1 cellular context compared by ENCODE assay signal in the genomic region with DNA sequence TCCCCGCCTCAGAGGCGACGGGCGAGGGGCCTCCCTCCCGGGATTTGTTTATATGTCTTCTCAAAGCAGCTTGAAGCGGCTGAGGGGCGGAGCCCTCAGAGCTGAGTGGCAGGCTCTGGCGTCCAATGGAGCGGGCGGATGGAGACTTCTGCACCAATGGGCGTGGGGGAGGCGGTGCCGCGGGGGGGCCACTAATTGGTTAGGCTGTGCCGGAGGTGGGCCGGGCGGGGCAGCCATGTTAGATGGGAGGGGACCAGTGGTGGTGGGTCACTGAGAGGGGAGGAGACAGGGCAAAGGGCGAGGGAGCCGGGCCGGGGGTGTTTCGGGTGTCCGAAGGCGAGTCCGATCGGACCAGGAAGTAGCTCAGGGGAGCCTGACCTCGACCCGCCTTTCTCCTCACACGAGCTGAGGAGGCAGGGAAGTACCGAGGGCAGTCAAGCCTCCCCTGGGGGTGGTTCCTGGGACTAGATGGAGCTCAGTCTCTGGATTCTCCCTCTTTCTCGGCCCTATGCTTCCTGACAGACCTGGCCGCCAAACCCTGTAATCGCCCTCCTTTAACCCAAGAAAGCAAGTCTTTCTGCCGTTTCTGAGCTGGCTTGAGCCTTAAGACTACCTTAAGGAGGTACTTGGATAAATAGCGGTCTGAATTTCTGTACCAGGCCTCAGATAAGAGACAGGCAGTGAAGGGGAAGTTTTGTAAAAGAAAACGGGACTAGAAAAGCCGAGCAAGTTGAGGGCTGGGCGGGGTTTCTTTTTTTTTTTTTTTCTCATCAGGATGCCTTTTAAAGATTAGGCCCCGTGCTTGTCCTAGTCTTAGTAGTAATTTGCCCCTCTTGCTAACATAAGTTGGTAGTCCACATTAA.
TF ChIP-seq lines count a peak whose summit lies in the region.

No MANE protein-coding gene starts in this region.

TF ChIP-seq in HEK293, 187 proteins besides CTCF, POLR2A, EP300 and RAD21 (continued from another document and continues in another):
- TF ChIP-seq, protein P1, sequence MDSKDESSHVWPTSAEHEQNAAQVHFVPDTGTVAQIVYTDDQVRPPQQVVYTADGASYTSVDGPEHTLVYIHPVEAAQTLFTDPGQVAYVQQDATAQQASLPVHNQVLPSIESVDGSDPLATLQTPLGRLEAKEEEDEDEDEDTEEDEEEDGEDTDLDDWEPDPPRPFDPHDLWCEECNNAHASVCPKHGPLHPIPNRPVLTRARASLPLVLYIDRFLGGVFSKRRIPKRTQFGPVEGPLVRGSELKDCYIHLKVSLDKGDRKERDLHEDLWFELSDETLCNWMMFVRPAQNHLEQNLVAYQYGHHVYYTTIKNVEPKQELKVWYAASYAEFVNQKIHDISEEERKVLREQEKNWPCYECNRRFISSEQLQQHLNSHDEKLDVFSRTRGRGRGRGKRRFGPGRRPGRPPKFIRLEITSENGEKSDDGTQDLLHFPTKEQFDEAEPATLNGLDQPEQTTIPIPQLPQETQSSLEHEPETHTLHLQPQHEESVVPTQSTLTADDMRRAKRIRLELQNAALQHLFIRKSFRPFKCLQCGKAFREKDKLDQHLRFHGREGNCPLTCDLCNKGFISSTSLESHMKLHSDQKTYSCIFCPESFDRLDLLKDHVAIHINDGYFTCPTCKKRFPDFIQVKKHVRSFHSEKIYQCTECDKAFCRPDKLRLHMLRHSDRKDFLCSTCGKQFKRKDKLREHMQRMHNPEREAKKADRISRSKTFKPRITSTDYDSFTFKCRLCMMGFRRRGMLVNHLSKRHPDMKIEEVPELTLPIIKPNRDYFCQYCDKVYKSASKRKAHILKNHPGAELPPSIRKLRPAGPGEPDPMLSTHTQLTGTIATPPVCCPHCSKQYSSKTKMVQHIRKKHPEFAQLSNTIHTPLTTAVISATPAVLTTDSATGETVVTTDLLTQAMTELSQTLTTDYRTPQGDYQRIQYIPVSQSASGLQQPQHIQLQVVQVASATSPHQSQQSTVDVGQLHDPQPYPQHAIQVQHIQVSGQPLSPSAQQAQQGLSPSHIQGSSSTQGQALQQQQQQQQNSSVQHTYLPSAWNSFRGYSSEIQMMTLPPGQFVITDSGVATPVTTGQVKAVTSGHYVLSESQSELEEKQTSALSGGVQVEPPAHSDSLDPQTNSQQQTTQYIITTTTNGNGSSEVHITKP (tag by site-specific recombination; IDR thresholded peaks at IDR 0.05), result peak; percentile 99
- TF ChIP-seq ZNF501 (tag by site-specific recombination; IDR thresholded peaks at IDR 0.05) (peak; percentile 25; the same call in 1 of the 2 replicates), ZFP41 (tag by site-specific recombination; IDR thresholded peaks at IDR 0.05; ENCODE audit: borderline replicate concordance) (no peak), ZNF433 (tag by site-specific recombination; IDR thresholded peaks at IDR 0.05; ENCODE audit: low read depth) (no peak), ZNF624 (tag by site-specific recombination; IDR thresholded peaks at IDR 0.05) (no peak), ZNF341 (tag by site-specific recombination; IDR thresholded peaks at IDR 0.05; ENCODE audit: low read depth) (peak; percentile 67), FEZF1 (tag by site-specific recombination; IDR thresholded peaks at IDR 0.05) (no peak), BCL11A (tag by site-specific recombination; IDR thresholded peaks at IDR 0.05; ENCODE audit: low read depth) (peak; percentile 93), ZNF529 (tag by site-specific recombination; IDR thresholded peaks at IDR 0.05; ENCODE audit: insufficient replicate concordance) (no peak), ZNF660 (tag by site-specific recombination; IDR thresholded peaks at IDR 0.05) (no peak), ZNF473 (tag by site-specific recombination; IDR thresholded peaks at IDR 0.05) (no peak), SP3 (tag by site-specific recombination; IDR thresholded peaks at IDR 0.05) (peak; percentile 99), ZNF837 (tag by site-specific recombination; IDR thresholded peaks at IDR 0.05) (no peak), OVOL3 (tag by site-specific recombination; IDR thresholded peaks at IDR 0.05) (no peak), ZSCAN30 (tag by site-specific recombination; IDR thresholded peaks at IDR 0.05) (peak; percentile 50; the same call in 1 of the 2 replicates), ZFP37 (tag by site-specific recombination; IDR thresholded peaks at IDR 0.05) (0 out of 2 replicates have a peak, but pooled peaks have one; percentile 41), ZNF776 (tag by site-specific recombination; IDR thresholded peaks at IDR 0.05; ENCODE audit: borderline replicate concordance) (no peak), ZNF423 (tag by site-specific recombination; IDR thresholded peaks at IDR 0.05) (no peak), WT1 (tag by site-specific recombination; IDR thresholded peaks at IDR 0.05) (peak; percentile 73), MZF1 (tag by site-specific recombination; IDR thresholded peaks at IDR 0.05; ENCODE audit: borderline replicate concordance) (no peak), ZNF133 (tag by site-specific recombination; IDR thresholded peaks at IDR 0.05) (no peak), ZNF350 (tag by site-specific recombination; IDR thresholded peaks at IDR 0.05) (no peak), ZNF48 (tag by site-specific recombination; IDR thresholded peaks at IDR 0.05) (no peak), ZNF140 (tag by site-specific recombination; IDR thresholded peaks at IDR 0.05) (no peak), ZNF777 (tag by site-specific recombination; IDR thresholded peaks at IDR 0.05; ENCODE audit: borderline replicate concordance) (no peak), ZNF530 (tag by site-specific recombination; IDR thresholded peaks at IDR 0.05; ENCODE audit: low read depth) (no peak), ZNF585B (tag by site-specific recombination; IDR thresholded peaks at IDR 0.05) (no peak), ZNF626 (tag by site-specific recombination; IDR thresholded peaks at IDR 0.05) (no peak), ZNF791 (tag by site-specific recombination; IDR thresholded peaks at IDR 0.05) (no peak)
- TF ChIP-seq, protein P2, sequence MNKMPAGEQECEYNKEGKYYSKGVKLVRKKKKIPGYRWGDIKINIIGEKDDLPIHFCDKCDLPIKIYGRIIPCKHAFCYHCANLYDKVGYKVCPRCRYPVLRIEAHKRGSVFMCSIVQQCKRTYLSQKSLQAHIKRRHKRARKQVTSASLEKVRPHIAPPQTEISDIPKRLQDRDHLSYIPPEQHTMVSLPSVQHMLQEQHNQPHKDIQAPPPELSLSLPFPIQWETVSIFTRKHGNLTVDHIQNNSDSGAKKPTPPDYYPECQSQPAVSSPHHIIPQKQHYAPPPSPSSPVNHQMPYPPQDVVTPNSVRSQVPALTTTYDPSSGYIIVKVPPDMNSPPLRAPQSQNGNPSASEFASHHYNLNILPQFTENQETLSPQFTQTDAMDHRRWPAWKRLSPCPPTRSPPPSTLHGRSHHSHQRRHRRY (tag by site-specific recombination; IDR thresholded peaks at IDR 0.05), result no peak
- TF ChIP-seq, protein P3, sequence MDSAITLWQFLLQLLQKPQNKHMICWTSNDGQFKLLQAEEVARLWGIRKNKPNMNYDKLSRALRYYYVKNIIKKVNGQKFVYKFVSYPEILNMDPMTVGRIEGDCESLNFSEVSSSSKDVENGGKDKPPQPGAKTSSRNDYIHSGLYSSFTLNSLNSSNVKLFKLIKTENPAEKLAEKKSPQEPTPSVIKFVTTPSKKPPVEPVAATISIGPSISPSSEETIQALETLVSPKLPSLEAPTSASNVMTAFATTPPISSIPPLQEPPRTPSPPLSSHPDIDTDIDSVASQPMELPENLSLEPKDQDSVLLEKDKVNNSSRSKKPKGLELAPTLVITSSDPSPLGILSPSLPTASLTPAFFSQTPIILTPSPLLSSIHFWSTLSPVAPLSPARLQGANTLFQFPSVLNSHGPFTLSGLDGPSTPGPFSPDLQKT (IDR thresholded peaks at IDR 0.05; ENCODE audit: borderline replicate concordance, low read depth, low read length), result no peak
- TF ChIP-seq, protein P4, sequence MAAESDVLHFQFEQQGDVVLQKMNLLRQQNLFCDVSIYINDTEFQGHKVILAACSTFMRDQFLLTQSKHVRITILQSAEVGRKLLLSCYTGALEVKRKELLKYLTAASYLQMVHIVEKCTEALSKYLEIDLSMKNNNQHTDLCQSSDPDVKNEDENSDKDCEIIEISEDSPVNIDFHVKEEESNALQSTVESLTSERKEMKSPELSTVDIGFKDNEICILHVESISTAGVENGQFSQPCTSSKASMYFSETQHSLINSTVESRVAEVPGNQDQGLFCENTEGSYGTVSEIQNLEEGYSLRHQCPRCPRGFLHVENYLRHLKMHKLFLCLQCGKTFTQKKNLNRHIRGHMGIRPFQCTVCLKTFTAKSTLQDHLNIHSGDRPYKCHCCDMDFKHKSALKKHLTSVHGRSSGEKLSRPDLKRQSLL (tag by site-specific recombination; IDR thresholded peaks at IDR 0.05), result no peak
- TF ChIP-seq, protein P5, sequence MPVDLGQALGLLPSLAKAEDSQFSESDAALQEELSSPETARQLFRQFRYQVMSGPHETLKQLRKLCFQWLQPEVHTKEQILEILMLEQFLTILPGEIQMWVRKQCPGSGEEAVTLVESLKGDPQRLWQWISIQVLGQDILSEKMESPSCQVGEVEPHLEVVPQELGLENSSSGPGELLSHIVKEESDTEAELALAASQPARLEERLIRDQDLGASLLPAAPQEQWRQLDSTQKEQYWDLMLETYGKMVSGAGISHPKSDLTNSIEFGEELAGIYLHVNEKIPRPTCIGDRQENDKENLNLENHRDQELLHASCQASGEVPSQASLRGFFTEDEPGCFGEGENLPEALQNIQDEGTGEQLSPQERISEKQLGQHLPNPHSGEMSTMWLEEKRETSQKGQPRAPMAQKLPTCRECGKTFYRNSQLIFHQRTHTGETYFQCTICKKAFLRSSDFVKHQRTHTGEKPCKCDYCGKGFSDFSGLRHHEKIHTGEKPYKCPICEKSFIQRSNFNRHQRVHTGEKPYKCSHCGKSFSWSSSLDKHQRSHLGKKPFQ (tag by site-specific recombination; IDR thresholded peaks at IDR 0.05), result no peak
- TF ChIP-seq, protein P6, sequence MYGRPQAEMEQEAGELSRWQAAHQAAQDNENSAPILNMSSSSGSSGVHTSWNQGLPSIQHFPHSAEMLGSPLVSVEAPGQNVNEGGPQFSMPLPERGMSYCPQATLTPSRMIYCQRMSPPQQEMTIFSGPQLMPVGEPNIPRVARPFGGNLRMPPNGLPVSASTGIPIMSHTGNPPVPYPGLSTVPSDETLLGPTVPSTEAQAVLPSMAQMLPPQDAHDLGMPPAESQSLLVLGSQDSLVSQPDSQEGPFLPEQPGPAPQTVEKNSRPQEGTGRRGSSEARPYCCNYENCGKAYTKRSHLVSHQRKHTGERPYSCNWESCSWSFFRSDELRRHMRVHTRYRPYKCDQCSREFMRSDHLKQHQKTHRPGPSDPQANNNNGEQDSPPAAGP (tag by site-specific recombination; IDR thresholded peaks at IDR 0.05), result peak; percentile 85
- TF ChIP-seq, protein P7, sequence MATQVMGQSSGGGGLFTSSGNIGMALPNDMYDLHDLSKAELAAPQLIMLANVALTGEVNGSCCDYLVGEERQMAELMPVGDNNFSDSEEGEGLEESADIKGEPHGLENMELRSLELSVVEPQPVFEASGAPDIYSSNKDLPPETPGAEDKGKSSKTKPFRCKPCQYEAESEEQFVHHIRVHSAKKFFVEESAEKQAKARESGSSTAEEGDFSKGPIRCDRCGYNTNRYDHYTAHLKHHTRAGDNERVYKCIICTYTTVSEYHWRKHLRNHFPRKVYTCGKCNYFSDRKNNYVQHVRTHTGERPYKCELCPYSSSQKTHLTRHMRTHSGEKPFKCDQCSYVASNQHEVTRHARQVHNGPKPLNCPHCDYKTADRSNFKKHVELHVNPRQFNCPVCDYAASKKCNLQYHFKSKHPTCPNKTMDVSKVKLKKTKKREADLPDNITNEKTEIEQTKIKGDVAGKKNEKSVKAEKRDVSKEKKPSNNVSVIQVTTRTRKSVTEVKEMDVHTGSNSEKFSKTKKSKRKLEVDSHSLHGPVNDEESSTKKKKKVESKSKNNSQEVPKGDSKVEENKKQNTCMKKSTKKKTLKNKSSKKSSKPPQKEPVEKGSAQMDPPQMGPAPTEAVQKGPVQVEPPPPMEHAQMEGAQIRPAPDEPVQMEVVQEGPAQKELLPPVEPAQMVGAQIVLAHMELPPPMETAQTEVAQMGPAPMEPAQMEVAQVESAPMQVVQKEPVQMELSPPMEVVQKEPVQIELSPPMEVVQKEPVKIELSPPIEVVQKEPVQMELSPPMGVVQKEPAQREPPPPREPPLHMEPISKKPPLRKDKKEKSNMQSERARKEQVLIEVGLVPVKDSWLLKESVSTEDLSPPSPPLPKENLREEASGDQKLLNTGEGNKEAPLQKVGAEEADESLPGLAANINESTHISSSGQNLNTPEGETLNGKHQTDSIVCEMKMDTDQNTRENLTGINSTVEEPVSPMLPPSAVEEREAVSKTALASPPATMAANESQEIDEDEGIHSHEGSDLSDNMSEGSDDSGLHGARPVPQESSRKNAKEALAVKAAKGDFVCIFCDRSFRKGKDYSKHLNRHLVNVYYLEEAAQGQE (tag by site-specific recombination; IDR thresholded peaks at IDR 0.05), result no peak
- TF ChIP-seq, protein P8, sequence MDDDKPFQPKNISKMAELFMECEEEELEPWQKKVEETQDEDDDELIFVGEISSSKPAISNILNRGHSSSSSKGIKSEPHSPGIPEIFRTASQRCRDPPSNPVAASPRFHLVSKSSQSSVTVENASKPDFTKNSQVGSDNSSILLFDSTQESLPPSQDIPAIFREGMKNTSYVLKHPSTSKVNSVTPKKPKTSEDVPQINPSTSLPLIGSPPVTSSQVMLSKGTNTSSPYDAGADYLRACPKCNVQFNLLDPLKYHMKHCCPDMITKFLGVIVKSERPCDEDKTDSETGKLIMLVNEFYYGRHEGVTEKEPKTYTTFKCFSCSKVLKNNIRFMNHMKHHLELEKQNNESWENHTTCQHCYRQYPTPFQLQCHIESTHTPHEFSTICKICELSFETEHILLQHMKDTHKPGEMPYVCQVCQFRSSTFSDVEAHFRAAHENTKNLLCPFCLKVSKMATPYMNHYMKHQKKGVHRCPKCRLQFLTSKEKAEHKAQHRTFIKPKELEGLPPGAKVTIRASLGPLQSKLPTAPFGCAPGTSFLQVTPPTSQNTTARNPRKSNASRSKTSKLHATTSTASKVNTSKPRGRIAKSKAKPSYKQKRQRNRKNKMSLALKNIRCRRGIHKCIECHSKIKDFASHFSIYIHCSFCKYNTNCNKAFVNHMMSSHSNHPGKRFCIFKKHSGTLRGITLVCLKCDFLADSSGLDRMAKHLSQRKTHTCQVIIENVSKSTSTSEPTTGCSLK (tag by site-specific recombination; IDR thresholded peaks at IDR 0.05), result no peak
- TF ChIP-seq, protein P9, sequence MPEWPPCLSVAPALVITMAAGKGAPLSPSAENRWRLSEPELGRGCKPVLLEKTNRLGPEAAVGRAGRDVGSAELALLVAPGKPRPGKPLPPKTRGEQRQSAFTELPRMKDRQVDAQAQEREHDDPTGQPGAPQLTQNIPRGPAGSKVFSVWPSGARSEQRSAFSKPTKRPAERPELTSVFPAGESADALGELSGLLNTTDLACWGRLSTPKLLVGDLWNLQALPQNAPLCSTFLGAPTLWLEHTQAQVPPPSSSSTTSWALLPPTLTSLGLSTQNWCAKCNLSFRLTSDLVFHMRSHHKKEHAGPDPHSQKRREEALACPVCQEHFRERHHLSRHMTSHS (tag by site-specific recombination; IDR thresholded peaks at IDR 0.05), result no peak
- TF ChIP-seq, protein P10, sequence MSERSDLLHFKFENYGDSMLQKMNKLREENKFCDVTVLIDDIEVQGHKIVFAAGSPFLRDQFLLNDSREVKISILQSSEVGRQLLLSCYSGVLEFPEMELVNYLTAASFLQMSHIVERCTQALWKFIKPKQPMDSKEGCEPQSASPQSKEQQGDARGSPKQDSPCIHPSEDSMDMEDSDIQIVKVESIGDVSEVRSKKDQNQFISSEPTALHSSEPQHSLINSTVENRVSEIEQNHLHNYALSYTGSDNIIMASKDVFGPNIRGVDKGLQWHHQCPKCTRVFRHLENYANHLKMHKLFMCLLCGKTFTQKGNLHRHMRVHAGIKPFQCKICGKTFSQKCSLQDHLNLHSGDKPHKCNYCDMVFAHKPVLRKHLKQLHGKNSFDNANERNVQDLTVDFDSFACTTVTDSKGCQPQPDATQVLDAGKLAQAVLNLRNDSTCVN (tag by site-specific recombination; optimal IDR thresholded peaks at IDR 0.05), result peak; percentile 14
